ENCODE assay signal across 1 cellular context in the genomic region with DNA sequence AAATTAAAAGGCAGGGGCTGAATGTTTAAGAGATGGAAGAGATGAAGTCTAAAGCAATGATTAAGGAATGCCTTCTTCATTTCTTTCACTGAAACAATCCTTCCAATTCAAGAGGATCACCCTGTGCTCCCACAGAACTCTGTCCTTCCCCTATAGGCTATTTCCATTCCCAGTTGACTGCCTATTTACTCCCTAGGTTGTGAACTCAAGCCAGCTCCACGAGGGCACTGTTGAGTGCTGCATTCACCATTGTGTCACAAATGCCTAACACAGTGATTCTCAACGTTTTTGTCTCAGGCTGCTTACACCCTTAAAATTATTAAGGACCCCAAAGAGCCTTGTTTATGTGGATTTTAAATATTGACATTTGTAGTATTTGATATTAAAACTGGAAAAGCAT.
TF ChIP-seq lines count a peak whose summit lies in the region.

No MANE protein-coding gene starts in this region.

TF ChIP-seq in WTC11, 78 proteins besides CTCF, POLR2A, EP300 and RAD21 (continued from another document):
- TF ChIP-seq, protein P1, sequence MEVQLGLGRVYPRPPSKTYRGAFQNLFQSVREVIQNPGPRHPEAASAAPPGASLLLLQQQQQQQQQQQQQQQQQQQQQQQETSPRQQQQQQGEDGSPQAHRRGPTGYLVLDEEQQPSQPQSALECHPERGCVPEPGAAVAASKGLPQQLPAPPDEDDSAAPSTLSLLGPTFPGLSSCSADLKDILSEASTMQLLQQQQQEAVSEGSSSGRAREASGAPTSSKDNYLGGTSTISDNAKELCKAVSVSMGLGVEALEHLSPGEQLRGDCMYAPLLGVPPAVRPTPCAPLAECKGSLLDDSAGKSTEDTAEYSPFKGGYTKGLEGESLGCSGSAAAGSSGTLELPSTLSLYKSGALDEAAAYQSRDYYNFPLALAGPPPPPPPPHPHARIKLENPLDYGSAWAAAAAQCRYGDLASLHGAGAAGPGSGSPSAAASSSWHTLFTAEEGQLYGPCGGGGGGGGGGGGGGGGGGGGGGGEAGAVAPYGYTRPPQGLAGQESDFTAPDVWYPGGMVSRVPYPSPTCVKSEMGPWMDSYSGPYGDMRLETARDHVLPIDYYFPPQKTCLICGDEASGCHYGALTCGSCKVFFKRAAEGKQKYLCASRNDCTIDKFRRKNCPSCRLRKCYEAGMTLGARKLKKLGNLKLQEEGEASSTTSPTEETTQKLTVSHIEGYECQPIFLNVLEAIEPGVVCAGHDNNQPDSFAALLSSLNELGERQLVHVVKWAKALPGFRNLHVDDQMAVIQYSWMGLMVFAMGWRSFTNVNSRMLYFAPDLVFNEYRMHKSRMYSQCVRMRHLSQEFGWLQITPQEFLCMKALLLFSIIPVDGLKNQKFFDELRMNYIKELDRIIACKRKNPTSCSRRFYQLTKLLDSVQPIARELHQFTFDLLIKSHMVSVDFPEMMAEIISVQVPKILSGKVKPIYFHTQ (CRISPR knock-in tag; IDR thresholded peaks at IDR 0.05), result no peak
- TF ChIP-seq, protein P2, sequence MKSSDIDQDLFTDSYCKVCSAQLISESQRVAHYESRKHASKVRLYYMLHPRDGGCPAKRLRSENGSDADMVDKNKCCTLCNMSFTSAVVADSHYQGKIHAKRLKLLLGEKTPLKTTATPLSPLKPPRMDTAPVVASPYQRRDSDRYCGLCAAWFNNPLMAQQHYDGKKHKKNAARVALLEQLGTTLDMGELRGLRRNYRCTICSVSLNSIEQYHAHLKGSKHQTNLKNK (CRISPR knock-in tag; IDR thresholded peaks at IDR 0.05), result no peak
- no peak for TF ChIP-seq TCF7 (CRISPR knock-in tag; IDR thresholded peaks at IDR 0.05; ENCODE audit: low read depth)
- TF ChIP-seq, protein P3, sequence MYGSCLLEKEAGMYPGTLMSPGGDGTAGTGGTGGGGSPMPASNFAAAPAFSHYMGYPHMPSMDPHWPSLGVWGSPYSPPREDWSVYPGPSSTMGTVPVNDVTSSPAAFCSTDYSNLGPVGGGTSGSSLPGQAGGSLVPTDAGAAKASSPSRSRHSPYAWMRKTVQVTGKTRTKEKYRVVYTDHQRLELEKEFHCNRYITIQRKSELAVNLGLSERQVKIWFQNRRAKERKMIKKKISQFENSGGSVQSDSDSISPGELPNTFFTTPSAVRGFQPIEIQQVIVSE (CRISPR knock-in tag; IDR thresholded peaks at IDR 0.05; ENCODE audit: borderline replicate concordance), result no peak
- TF ChIP-seq ZNF532 (CRISPR knock-in tag; IDR thresholded peaks at IDR 0.05; ENCODE audit: borderline replicate concordance), result no peak
